ENCODE assay signal across 1 cellular context in genomic region chr7:24971333-24972165, GRCh38.
TF ChIP-seq lines count a peak whose summit lies in the region.

No MANE protein-coding gene starts in this region.

TF ChIP-seq in GM23338, 12 proteins besides CTCF, POLR2A, EP300 and RAD21 (continued from another document):
- TF ChIP-seq, protein P1, sequence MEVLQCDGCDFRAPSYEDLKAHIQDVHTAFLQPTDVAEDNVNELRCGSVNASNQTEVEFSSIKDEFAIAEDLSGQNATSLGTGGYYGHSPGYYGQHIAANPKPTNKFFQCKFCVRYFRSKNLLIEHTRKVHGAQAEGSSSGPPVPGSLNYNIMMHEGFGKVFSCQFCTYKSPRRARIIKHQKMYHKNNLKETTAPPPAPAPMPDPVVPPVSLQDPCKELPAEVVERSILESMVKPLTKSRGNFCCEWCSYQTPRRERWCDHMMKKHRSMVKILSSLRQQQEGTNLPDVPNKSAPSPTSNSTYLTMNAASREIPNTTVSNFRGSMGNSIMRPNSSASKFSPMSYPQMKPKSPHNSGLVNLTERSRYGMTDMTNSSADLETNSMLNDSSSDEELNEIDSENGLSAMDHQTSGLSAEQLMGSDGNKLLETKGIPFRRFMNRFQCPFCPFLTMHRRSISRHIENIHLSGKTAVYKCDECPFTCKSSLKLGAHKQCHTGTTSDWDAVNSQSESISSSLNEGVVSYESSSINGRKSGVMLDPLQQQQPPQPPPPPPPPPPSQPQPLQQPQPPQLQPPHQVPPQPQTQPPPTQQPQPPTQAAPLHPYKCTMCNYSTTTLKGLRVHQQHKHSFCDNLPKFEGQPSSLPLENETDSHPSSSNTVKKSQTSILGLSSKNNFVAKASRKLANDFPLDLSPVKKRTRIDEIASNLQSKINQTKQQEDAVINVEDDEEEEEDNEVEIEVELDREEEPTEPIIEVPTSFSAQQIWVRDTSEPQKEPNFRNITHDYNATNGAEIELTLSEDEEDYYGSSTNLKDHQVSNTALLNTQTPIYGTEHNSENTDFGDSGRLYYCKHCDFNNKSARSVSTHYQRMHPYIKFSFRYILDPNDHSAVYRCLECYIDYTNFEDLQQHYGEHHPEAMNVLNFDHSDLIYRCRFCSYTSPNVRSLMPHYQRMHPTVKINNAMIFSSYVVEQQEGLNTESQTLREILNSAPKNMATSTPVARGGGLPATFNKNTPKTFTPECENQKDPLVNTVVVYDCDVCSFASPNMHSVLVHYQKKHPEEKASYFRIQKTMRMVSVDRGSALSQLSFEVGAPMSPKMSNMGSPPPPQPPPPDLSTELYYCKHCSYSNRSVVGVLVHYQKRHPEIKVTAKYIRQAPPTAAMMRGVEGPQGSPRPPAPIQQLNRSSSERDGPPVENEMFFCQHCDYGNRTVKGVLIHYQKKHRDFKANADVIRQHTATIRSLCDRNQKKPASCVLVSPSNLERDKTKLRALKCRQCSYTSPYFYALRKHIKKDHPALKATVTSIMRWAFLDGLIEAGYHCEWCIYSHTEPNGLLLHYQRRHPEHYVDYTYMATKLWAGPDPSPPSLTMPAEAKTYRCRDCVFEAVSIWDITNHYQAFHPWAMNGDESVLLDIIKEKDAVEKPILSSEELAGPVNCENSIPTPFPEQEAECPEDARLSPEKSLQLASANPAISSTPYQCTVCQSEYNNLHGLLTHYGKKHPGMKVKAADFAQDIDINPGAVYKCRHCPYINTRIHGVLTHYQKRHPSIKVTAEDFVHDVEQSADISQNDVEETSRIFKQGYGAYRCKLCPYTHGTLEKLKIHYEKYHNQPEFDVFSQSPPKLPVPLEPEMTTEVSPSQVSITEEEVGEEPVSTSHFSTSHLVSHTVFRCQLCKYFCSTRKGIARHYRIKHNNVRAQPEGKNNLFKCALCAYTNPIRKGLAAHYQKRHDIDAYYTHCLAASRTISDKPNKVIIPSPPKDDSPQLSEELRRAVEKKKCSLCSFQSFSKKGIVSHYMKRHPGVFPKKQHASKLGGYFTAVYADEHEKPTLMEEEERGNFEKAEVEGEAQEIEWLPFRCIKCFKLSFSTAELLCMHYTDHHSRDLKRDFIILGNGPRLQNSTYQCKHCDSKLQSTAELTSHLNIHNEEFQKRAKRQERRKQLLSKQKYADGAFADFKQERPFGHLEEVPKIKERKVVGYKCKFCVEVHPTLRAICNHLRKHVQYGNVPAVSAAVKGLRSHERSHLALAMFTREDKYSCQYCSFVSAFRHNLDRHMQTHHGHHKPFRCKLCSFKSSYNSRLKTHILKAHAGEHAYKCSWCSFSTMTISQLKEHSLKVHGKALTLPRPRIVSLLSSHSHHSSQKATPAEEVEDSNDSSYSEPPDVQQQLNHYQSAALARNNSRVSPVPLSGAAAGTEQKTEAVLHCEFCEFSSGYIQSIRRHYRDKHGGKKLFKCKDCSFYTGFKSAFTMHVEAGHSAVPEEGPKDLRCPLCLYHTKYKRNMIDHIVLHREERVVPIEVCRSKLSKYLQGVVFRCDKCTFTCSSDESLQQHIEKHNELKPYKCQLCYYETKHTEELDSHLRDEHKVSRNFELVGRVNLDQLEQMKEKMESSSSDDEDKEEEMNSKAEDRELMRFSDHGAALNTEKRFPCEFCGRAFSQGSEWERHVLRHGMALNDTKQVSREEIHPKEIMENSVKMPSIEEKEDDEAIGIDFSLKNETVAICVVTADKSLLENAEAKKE (CRISPR knock-in tag; IDR thresholded peaks at IDR 0.05): no peak
- TF ChIP-seq JUNB (IDR thresholded peaks at IDR 0.05; ENCODE audit: unreplicated experiment) (no peak), POLR2AphosphoS5 (IDR thresholded peaks at IDR 0.05; ENCODE audit: low read depth) (no peak)
- TF ChIP-seq, protein P2, sequence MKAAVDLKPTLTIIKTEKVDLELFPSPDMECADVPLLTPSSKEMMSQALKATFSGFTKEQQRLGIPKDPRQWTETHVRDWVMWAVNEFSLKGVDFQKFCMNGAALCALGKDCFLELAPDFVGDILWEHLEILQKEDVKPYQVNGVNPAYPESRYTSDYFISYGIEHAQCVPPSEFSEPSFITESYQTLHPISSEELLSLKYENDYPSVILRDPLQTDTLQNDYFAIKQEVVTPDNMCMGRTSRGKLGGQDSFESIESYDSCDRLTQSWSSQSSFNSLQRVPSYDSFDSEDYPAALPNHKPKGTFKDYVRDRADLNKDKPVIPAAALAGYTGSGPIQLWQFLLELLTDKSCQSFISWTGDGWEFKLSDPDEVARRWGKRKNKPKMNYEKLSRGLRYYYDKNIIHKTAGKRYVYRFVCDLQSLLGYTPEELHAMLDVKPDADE (IDR thresholded peaks at IDR 0.05): no peak
